In genomic region chr19:2770055-2771013, GRCh38 we compare ENCODE assay signal across 12 cellular contexts. TPM values are rescaled to one million over a fixed set of nuclear protein-coding genes. Genes with fewer than 3 reads are reported as not detected.
DNase-seq lines count a peak whose midpoint lies in the region; ATAC-seq lines count a peak whose summit lies in the region.
"Had no signal": no experiment of that assay in that cellular context is flagged by ENCODE, and none has a peak within 500 bp of the region (broad histone marks: within the 10 kb centered on the region; RNA-seq: fewer than 3 reads in every experiment).

No MANE protein-coding gene starts in this region.

- H3K9me3 ChIP-seq in HUES6 (ENCODE audit: control insufficient read depth, insufficient read depth, low read depth, low read length): no peaks in the 10 kb centered on the region
- H3K9me3 ChIP-seq in esophagus (ENCODE audit: control insufficient read depth in 2 of 2, insufficient read depth in 1 of 2, low read depth in 1 of 2, low read length in 1 of 2): no peaks in the 10 kb centered on the region
- no peaks in the 10 kb centered on the region for H3K9me3 ChIP-seq in skeletal muscle satellite cell (replicated peaks; ENCODE audit: low read length)
- H3K9me3 ChIP-seq: Caco-2 had no signal

- peaks cover 49% of the 10 kb centered on the region for H3K36me3 ChIP-seq in HUES6 (ENCODE audit: control insufficient read depth, insufficient read depth, low read length)
- H3K36me3 ChIP-seq in esophagus (ENCODE audit: control insufficient read depth in 2 of 2, insufficient read depth in 2 of 2, low read length in 1 of 2): peaks cover 0 to 33% of the 10 kb centered on the region in 2 donors
- peaks cover 34% of the 10 kb centered on the region for H3K36me3 ChIP-seq in skeletal muscle satellite cell (ENCODE audit: insufficient read depth, low read length)

- 0 out of 2 replicates have a peak overlapping the region, but pooled peaks have one; percentile 38 for H3K27ac ChIP-seq in HUES6 (ENCODE audit: low read depth, low read length)
- peak overlapping the region; percentile 1 to 14 for H3K27ac ChIP-seq in esophagus (ENCODE audit: low read depth in 2 of 2, low read length in 1 of 2)
- H3K27ac ChIP-seq: HL-60 had no signal

- 70 to 71% methylated on average over 39 to 40 of the region's 40 CpGs for WGBS in esophagus, 2 donors

- peak overlapping the region; percentile 3 for H3K4me2 ChIP-seq in skeletal muscle satellite cell (ENCODE audit: low read length)

- H3K27me3 ChIP-seq in HUES6 (ENCODE audit: control insufficient read depth, insufficient read depth, low read length) (no peaks in the 10 kb centered on the region), esophagus (ENCODE audit: control insufficient read depth in 1 of 2, insufficient read depth in 2 of 2, low read length in 2 of 2) (no peaks in the 10 kb centered on the region), skeletal muscle satellite cell (ENCODE audit: control insufficient read depth, insufficient read depth, low read length) (no peaks in the 10 kb centered on the region)

- no peak overlapping the region for H3K4me3 ChIP-seq in HUES6 (ENCODE audit: low read depth, low read length)
- H3K4me3 ChIP-seq in esophagus (ENCODE audit: low read depth in 1 of 2, low read length in 2 of 2): no peak overlapping the region
- no peak overlapping the region for H3K4me3 ChIP-seq in skeletal muscle satellite cell (ENCODE audit: low read length)

- H3K4me1 ChIP-seq in HUES6 (ENCODE audit: control insufficient read depth, insufficient read depth, low read length) (no peaks in the 10 kb centered on the region), esophagus (ENCODE audit: control insufficient read depth in 2 of 2, insufficient read depth in 2 of 2, low read length in 1 of 2) (peaks cover 0 to 8% of the 10 kb centered on the region in 2 donors), skeletal muscle satellite cell (ENCODE audit: control insufficient read depth, insufficient read depth, low read length) (peaks cover 38% of the 10 kb centered on the region)
- H3K4me1 ChIP-seq: Caco-2 had no signal

- DNase-seq in left kidney (ENCODE audit: low read depth, low spot score): peak; percentile 50
- no peak for DNase-seq in stimulated activated CD8-positive, alpha-beta memory T cell treated with anti-CD3 and anti-CD28 coated beads, Interleukin-4, amount 100 ng/mL, for 48 hours
- DNase-seq: activated CD4-positive, alpha-beta T cell treated with anti-CD3 and anti-CD28 coated beads, Interleukin-2, amount 50 U/mL, for 48 hours; Caco-2; NCI-H1092 treated with DMSO at 0.1 percent for 48 hours had no signal

- no peak for ATAC-seq in HG02840 (IDR thresholded peaks at IDR 0.05; ENCODE audit: low FRiP score, unreplicated experiment)
- no peak for ATAC-seq in HG02970 (IDR thresholded peaks at IDR 0.05; ENCODE audit: low FRiP score, unreplicated experiment)
- ATAC-seq in HG02763 (IDR thresholded peaks at IDR 0.05; ENCODE audit: unreplicated experiment): no peak

- H3K9ac ChIP-seq in HUES6 (ENCODE audit: low read length) (peak overlapping the region; percentile 37), skeletal muscle satellite cell (ENCODE audit: low read depth, low read length) (no peak overlapping the region)

RNA-seq across cellular contexts. Expression of gene SGTA, which starts 12.7 kb away (rescaled TPM):
- 10 to 100 TPM; 42.5 to 56.1 TPM for polyA plus RNA-seq in esophagus
- total RNA-seq in skeletal muscle satellite cell (2012; rRNA removed): 48.7 and 53.1 TPM in 2 replicates

RNA-seq across cellular contexts. Expression of gene THOP1, which starts 15.0 kb away (rescaled TPM):
- polyA plus RNA-seq in esophagus: 10 to 100 TPM; 56.5 to 77.4 TPM
- 144 and 150 TPM in 2 replicates for total RNA-seq in skeletal muscle satellite cell (2012; rRNA removed)

RNA-seq across cellular contexts. Expression of gene SLC39A3, which starts 30.5 kb away (rescaled TPM):
- polyA plus RNA-seq in esophagus: 10 to 100 TPM; 13.0 to 19.8 TPM
- 29.4 and 34.3 TPM in 2 replicates for total RNA-seq in skeletal muscle satellite cell (2012; rRNA removed)

RNA-seq across cellular contexts. Expression of gene DIRAS1, which starts 49.2 kb away (rescaled TPM):
- polyA plus RNA-seq in esophagus: 1 to 10 TPM; 1.2 to 1.9 TPM
- 1.7 and 2.0 TPM in 2 replicates for total RNA-seq in skeletal muscle satellite cell (2012; rRNA removed)

RNA-seq across cellular contexts. Expression of gene ZNF554, which starts 49.3 kb away (rescaled TPM):
- polyA plus RNA-seq in esophagus: 1 to 10 TPM; 1.5 to 4.9 TPM
- total RNA-seq in skeletal muscle satellite cell (2012; rRNA removed): 1.1 and 1.3 TPM in 2 replicates
